In genomic region chr22:46575915-46576555, GRCh38 we compare ENCODE assay signal across 8 cellular contexts. TPM values are rescaled to one million over a fixed set of nuclear protein-coding genes. Genes with fewer than 3 reads are reported as not detected.
DNase-seq lines count a peak whose midpoint lies in the region; ATAC-seq and TF ChIP-seq lines count a peak whose summit lies in the region.

No MANE protein-coding gene starts in this region.

- H3K27ac ChIP-seq in Peyer's patch = peak overlapping the region; percentile 58 to 92 (median 76)
- H3K27ac ChIP-seq in esophagus muscularis mucosa (replicated peaks in 1 of 4) = peak overlapping the region; percentile 51 to 72 (median 60)
- H3K27ac ChIP-seq in ovary = no peak overlapping the region

- H3K9me3 ChIP-seq in Peyer's patch (peaks cover 0 to 7% (median 0%) of the 10 kb centered on the region in 4 donors), esophagus muscularis mucosa (peaks cover 0 to 15% (median 10%) of the 10 kb centered on the region in 4 donors), ovary (no peaks in the 10 kb centered on the region)

- intact Hi-C loops in esophagus muscularis mucosa (cut with DNase I) (loop anchor here (5.0 kb wide), 1 partner anchor 161 kb away; the partner anchor contains the start of gene CERK), ovary (cut with DNase I) (loop anchor here in 2 of 4 donors (10.0 kb wide), 2 partner anchors 89 to 99 kb away; no protein-coding TSS in a partner anchor)

- no peak for ATAC-seq in GM19351 (IDR thresholded peaks at IDR 0.05; ENCODE audit: unreplicated experiment)

- peak overlapping the region; percentile 43 to 93 (median 56) for H3K4me3 ChIP-seq in Peyer's patch
- H3K4me3 ChIP-seq in esophagus muscularis mucosa = peak overlapping the region; percentile 54 to 93 (median 66)
- peak overlapping the region; percentile 57 for H3K4me3 ChIP-seq in ovary

- H3K4me1 ChIP-seq in Peyer's patch (peaks cover under 1 to 50% (median 23%) of the 10 kb centered on the region in 4 donors), esophagus muscularis mucosa (peaks cover 48 to 64% (median 51%) of the 10 kb centered on the region in 4 donors), ovary (ENCODE audit: insufficient read depth) (peaks cover 11% of the 10 kb centered on the region)

- H3K27me3 ChIP-seq in Peyer's patch (no peaks in the 10 kb centered on the region), esophagus muscularis mucosa (no peaks in the 10 kb centered on the region), ovary (no peaks in the 10 kb centered on the region)

- H3K36me3 ChIP-seq in Peyer's patch = no peaks in the 10 kb centered on the region
- H3K36me3 ChIP-seq in esophagus muscularis mucosa = no peaks in the 10 kb centered on the region
- H3K36me3 ChIP-seq in ovary = no peaks in the 10 kb centered on the region

- WGBS in esophagus muscularis mucosa = 46% methylated on average over 9 of the region's 10 CpGs
- 42 to 49% (median 45%) methylated on average over 10 of the region's 10 CpGs for WGBS in ovary, 3 donors

- peak in 1 of 2 donors; percentile 47 for TF ChIP-seq POLR2A in Peyer's patch (IDR thresholded peaks at IDR 0.05)
- TF ChIP-seq POLR2A in esophagus muscularis mucosa (IDR thresholded peaks at IDR 0.05; ENCODE audit: low read depth) = no peak
- TF ChIP-seq POLR2A in ovary (IDR thresholded peaks at IDR 0.05) = no peak

- TF ChIP-seq CTCF in Peyer's patch (IDR thresholded peaks at IDR 0.05) = no peak
- TF ChIP-seq CTCF in esophagus muscularis mucosa (IDR thresholded peaks at IDR 0.05) = no peak
- no peak for TF ChIP-seq CTCF in ovary (IDR thresholded peaks at IDR 0.05)

- TF ChIP-seq EP300 in esophagus muscularis mucosa (IDR thresholded peaks at IDR 0.05) = no peak
- no peak for TF ChIP-seq EP300 in ovary (IDR thresholded peaks at IDR 0.05)

- DNase-seq in DMS79 (lab: John Stamatoyannopoulos, UW) (peak; percentile 24), Peyer's patch (peak in 1 of 3 donors; percentile 79), esophagus muscularis mucosa (ENCODE audit: extremely low spot score) (no peak), ovary (no peak), kidney tubule cell (ENCODE audit: low spot score) (no peak), DMS 273 (lab: John Stamatoyannopoulos, UW; ENCODE audit: unreplicated experiment) (no peak)
- DNase-seq in activated effector memory CD4-positive, alpha-beta T cell treated with Interleukin-2 at 50 U/mL for 16 hours = no peak

RNA-seq across cellular contexts. Expression of gene CELSR1, which starts 38.6 kb away (rescaled TPM):
- total RNA-seq in Peyer's patch (10 to 100 TPM in 1 of 4 donors, 1 to 10 TPM in 3; 1.1 to 22.3 (median 1.5) TPM), esophagus muscularis mucosa (1 to 10 TPM; 2.5 to 2.7 (median 2.6) TPM), ovary (10 to 100 TPM in 1 of 7 donors, 1 to 10 TPM in 4, under 1 TPM in 2; 0.63 to 25.2 (median 4.1) TPM)
- 1 to 10 TPM in 1 of 2 donors, under 1 TPM in 1; 0.75 to 1.7 TPM for polyA plus RNA-seq in ovary

RNA-seq across cellular contexts. Expression of gene GRAMD4, which starts 44.2 kb away (rescaled TPM):
- total RNA-seq in Peyer's patch = 100 to 1,000 TPM in 3 of 4 donors, 10 to 100 TPM in 1; 98.2 to 428 (median 422) TPM
- 100 to 1,000 TPM in 1 of 4 donors, 10 to 100 TPM in 3; 20.0 to 126 (median 63.8) TPM for total RNA-seq in esophagus muscularis mucosa
- 10 to 100 TPM; 19.0 to 40.4 (median 28.7) TPM for total RNA-seq in ovary
- polyA plus RNA-seq in ovary = 1 to 10 TPM; 6.2 to 8.0 TPM

Comparison
In these comparisons a context has a peak if more than half of its experiments do, and no peak if none do; other contexts are left out.
1. H3K27ac ChIP-seq: peak in Peyer's patch (4 of 4) and esophagus muscularis mucosa (4 of 4); none in ovary (0 of 2).
2. Peak in every context shown above with its lines, with median percentiles within 50 percentile points of each other: H3K4me3 ChIP-seq.